Comparison of ENCODE assay signal across 10 cellular contexts in the genomic region with DNA sequence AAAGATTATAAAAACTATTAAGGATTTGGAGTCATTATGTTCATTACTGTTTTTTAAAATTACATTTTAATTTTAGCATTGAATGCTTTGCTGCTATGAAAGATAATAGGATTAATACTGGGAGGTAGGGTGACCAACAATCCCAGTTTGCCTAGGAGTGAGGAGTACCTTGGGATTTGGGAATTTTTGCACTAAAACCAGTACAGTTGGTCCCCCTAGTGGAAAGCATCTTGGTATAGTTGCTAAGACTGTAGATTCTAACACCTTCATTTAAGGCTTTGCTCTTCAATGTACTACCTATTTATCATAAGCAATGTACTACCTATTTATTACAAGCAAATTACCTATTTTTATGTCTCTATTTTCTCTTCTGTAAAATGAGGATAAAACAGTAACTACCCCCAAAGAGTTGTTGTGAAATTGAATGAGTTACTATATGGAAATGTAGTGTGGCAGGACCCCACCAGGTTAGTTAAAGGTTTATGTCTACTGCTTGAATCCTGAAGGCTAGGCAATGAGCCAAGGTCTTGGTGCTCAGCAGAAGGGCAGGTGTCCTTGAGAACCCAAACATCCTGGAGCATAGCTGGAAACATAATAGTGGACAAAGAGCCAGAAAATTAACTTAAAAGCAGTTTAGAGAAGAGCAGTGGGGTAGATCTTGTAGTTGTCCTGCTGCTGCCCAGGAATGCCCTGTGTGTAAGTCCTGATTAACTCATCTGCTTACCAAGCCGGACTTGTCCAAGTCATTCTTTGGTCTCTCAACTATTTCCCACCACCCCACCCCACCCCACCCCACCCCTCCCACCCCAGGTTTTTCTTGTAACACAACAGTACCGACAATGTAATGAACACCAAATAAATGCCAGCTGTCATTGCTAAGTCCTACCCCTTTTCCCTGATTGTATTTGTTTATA. TPM values are rescaled to one million over a fixed set of nuclear protein-coding genes. Genes with fewer than 3 reads are reported as not detected.
DNase-seq lines count a peak whose midpoint lies in the region; ATAC-seq and TF ChIP-seq lines count a peak whose summit lies in the region.
"Had no signal": no experiment of that assay in that cellular context is flagged by ENCODE, and none has a peak within 500 bp of the region (broad histone marks: within the 10 kb centered on the region; RNA-seq: fewer than 3 reads in every experiment).

No MANE protein-coding gene starts in this region.

- 91% methylated on average over 2 of the region's 2 CpGs for WGBS in liver
- whole genome bisulfite sequencing in sigmoid colon, 2 donors, result 39 to 68% methylated on average over 2 of the region's 2 CpGs

- H3K27ac ChIP-seq in liver (ENCODE audit: low read depth in 1 of 2, low read length in 2 of 2) (no peak overlapping the region), sigmoid colon (no peak overlapping the region)

- peak; percentile 54 to 72 for TF ChIP-seq RAD21 in liver (IDR thresholded peaks at IDR 0.05)

- intact Hi-C loops in sigmoid colon (cut with DNase I), result no loop called here

- TF ChIP-seq CTCF in liver (IDR thresholded peaks at IDR 0.05; ENCODE audit: low read depth, low read length, missing input control) (no peak), sigmoid colon (IDR thresholded peaks at IDR 0.05) (no peak)

- H3K36me3 ChIP-seq in liver (ENCODE audit: control insufficient read depth in 4 of 4, insufficient read depth in 3 of 4, low read depth in 1 of 4, low read length in 3 of 4), result no peaks in the 10 kb centered on the region
- H3K36me3 ChIP-seq in sigmoid colon, result no peaks in the 10 kb centered on the region

- H3K4me3 ChIP-seq in liver (ENCODE audit: low read depth in 1 of 3, low read length in 3 of 3) (no peak overlapping the region), sigmoid colon (no peak overlapping the region)

- H3K9me3 ChIP-seq in liver (ENCODE audit: control insufficient read depth in 4 of 4, low read length in 3 of 4) (no peaks in the 10 kb centered on the region), sigmoid colon (no peaks in the 10 kb centered on the region)

- H3K4me1 ChIP-seq in liver (ENCODE audit: control insufficient read depth in 4 of 4, insufficient read depth in 4 of 4, low read length in 3 of 4) (peaks cover 0 to 3% (median 0%) of the 10 kb centered on the region in 4 donors), sigmoid colon (no peaks in the 10 kb centered on the region)

- no peak overlapping the region for H3K9ac ChIP-seq in liver (ENCODE audit: low read depth in 1 of 2, low read length in 2 of 2)

- TF ChIP-seq POLR2A in sigmoid colon (IDR thresholded peaks at IDR 0.05), result no peak

- ATAC-seq in esophagus mucosa (no peak), HG03457 (IDR thresholded peaks at IDR 0.05; ENCODE audit: unreplicated experiment) (no peak)

- TF ChIP-seq EP300 in sigmoid colon (IDR thresholded peaks at IDR 0.05), result no peak

- no peaks in the 10 kb centered on the region for H3K27me3 ChIP-seq in liver (ENCODE audit: control insufficient read depth in 4 of 4, insufficient read depth in 4 of 4, low read length in 3 of 4)
- no peaks in the 10 kb centered on the region for H3K27me3 ChIP-seq in sigmoid colon

- DNase-seq in DMS 273 (lab: John Stamatoyannopoulos, UW; ENCODE audit: unreplicated experiment) (peak; percentile 65), NCI-H69 (lab: John Stamatoyannopoulos, UW) (peak; percentile 59), cerebellum (ENCODE audit: low spot score) (peak; percentile 6), T-helper 9 cell (no peak), sigmoid colon (no peak)
- DNase-seq: NCI-H1417 treated with DMSO at 0.1 percent for 48 hours, T-helper 2 cell had no signal

TF ChIP-seq in liver, 16 proteins besides CTCF, POLR2A, EP300 and RAD21:
- TF ChIP-seq, protein P1, sequence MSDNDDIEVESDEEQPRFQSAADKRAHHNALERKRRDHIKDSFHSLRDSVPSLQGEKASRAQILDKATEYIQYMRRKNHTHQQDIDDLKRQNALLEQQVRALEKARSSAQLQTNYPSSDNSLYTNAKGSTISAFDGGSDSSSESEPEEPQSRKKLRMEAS (IDR thresholded peaks at IDR 0.05), result no peak
- no peak for TF ChIP-seq JUND (IDR thresholded peaks at IDR 0.05)
- TF ChIP-seq, protein P2, sequence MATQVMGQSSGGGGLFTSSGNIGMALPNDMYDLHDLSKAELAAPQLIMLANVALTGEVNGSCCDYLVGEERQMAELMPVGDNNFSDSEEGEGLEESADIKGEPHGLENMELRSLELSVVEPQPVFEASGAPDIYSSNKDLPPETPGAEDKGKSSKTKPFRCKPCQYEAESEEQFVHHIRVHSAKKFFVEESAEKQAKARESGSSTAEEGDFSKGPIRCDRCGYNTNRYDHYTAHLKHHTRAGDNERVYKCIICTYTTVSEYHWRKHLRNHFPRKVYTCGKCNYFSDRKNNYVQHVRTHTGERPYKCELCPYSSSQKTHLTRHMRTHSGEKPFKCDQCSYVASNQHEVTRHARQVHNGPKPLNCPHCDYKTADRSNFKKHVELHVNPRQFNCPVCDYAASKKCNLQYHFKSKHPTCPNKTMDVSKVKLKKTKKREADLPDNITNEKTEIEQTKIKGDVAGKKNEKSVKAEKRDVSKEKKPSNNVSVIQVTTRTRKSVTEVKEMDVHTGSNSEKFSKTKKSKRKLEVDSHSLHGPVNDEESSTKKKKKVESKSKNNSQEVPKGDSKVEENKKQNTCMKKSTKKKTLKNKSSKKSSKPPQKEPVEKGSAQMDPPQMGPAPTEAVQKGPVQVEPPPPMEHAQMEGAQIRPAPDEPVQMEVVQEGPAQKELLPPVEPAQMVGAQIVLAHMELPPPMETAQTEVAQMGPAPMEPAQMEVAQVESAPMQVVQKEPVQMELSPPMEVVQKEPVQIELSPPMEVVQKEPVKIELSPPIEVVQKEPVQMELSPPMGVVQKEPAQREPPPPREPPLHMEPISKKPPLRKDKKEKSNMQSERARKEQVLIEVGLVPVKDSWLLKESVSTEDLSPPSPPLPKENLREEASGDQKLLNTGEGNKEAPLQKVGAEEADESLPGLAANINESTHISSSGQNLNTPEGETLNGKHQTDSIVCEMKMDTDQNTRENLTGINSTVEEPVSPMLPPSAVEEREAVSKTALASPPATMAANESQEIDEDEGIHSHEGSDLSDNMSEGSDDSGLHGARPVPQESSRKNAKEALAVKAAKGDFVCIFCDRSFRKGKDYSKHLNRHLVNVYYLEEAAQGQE (IDR thresholded peaks at IDR 0.05), result no peak
- no peak for TF ChIP-seq SP1 (IDR thresholded peaks at IDR 0.05)
- no peak for TF ChIP-seq GABPA (IDR thresholded peaks at IDR 0.05 in 1 of 2, conservative IDR thresholded peaks at IDR 0.05 in 1 of 2)
- no peak for TF ChIP-seq YY1 (IDR thresholded peaks at IDR 0.05)
- no peak for TF ChIP-seq RXRA (IDR thresholded peaks at IDR 0.05)
- no peak for TF ChIP-seq TAF1 (conservative IDR thresholded peaks at IDR 0.05)
- no peak for TF ChIP-seq EGR1 (IDR thresholded peaks at IDR 0.05; ENCODE audit: low read depth in 2 of 2)
- TF ChIP-seq, protein P3, sequence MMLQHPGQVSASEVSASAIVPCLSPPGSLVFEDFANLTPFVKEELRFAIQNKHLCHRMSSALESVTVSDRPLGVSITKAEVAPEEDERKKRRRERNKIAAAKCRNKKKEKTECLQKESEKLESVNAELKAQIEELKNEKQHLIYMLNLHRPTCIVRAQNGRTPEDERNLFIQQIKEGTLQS (IDR thresholded peaks at IDR 0.05), result no peak
- TF ChIP-seq FOXA1 (IDR thresholded peaks at IDR 0.05), result no peak
- no peak for TF ChIP-seq FOXA2 (IDR thresholded peaks at IDR 0.05)
- TF ChIP-seq HNF4A (conservative IDR thresholded peaks at IDR 0.05), result no peak

RNA-seq across cellular contexts. Expression of a gene that starts 49.2 kb away (rescaled TPM):
- total RNA-seq in cerebellum (74.4 TPM), liver (10 to 100 TPM; 49.6 to 58.7 TPM), esophagus mucosa (35.3 TPM), sigmoid colon (10 to 100 TPM; 42.4 to 58.3 (median 49.7) TPM)
- polyA plus RNA-seq in liver (10 to 100 TPM; 19.9 to 23.5 TPM), sigmoid colon (10 to 100 TPM; 20.7 to 28.2 (median 21.0) TPM)

Comparison
In these comparisons a context has a peak if more than half of its experiments do, and no peak if none do; other contexts are left out.
1. DNase-seq: peak in DMS 273 (single experiment), NCI-H69 (single experiment) and cerebellum (single experiment); none in T-helper 9 cell (single experiment) and sigmoid colon (single experiment).